Comparison of ENCODE assay signal across 8 cellular contexts in the genomic region with DNA sequence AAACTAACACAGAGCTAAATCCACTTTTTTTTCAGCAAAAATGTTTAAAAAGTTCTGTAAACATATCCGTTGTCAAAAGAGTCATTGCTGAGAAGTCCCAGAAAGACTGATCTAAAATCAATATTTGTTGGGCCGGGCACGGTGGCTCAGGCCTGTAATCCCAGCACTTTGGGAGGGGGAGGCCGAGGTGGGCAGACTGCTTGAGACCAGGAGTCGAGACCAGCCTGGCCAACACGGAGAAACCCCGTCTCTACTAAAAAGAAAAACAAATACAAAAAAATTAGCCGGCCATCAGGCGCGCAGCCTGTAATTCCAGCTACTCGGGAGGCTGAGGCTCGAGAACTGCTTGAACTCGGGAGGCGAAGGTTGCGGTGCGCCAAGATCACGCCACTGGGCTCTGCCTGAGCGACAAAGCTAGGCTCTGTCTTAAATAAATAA. TPM values are rescaled to one million over a fixed set of nuclear protein-coding genes. Genes with fewer than 3 reads are reported as not detected.
DNase-seq lines count a peak whose midpoint lies in the region; ATAC-seq and TF ChIP-seq lines count a peak whose summit lies in the region.

No MANE protein-coding gene starts in this region.

- peaks cover 39% of the 10 kb centered on the region for H3K36me3 Mint-ChIP-seq in activated CD8-positive, alpha-beta T cell treated with anti-CD3 and anti-CD28 coated beads for 36 hours (ENCODE audit: low read depth)
- peaks cover 28% of the 10 kb centered on the region for H3K36me3 Mint-ChIP-seq in activated CD8-positive, alpha-beta T cell treated with anti-CD3 and anti-CD28 coated beads, Interleukin-2, amount 10 ng/mL, durations not matched to agents 7 days and 5 days (ENCODE audit: low read depth)
- peaks cover 17% of the 10 kb centered on the region for H3K36me3 Mint-ChIP-seq in progenitor cell of endocrine pancreas (ENCODE audit: insufficient read depth)

- intact Hi-C loops in activated CD8-positive, alpha-beta T cell treated with anti-CD3 and anti-CD28 coated beads for 36 hours (cut with micrococcal nuclease): no loop called here
- intact Hi-C loops in dorsolateral prefrontal cortex (cut with DNase I): loop anchor here in 1 of 2 donors (5.0 kb wide), 2 partner anchors 95 to 280 kb away; a partner anchor contains a TSS
- intact Hi-C loops in sciatic nerve (cut with DNase I): no loop called here

- H3K4me3 ChIP-seq in dorsolateral prefrontal cortex: peak overlapping the region in 42 of 59 donors; percentile 60 to 97 (median 89)

- peaks cover 25% of the 10 kb centered on the region for H3K4me1 Mint-ChIP-seq in activated CD8-positive, alpha-beta T cell treated with anti-CD3 and anti-CD28 coated beads for 36 hours (ENCODE audit: low read depth)
- H3K4me1 Mint-ChIP-seq in activated CD8-positive, alpha-beta T cell treated with anti-CD3 and anti-CD28 coated beads, Interleukin-2, amount 10 ng/mL, durations not matched to agents 7 days and 5 days (ENCODE audit: low read depth): peaks cover 26% of the 10 kb centered on the region
- H3K4me1 Mint-ChIP-seq in progenitor cell of endocrine pancreas (ENCODE audit: low read depth): peaks cover 17% of the 10 kb centered on the region

- no peak for TF ChIP-seq CTCF in activated CD8-positive, alpha-beta T cell treated with anti-CD3 and anti-CD28 coated beads for 36 hours (IDR thresholded peaks at IDR 0.05)
- no peak for TF ChIP-seq CTCF in dorsolateral prefrontal cortex (IDR thresholded peaks at IDR 0.05 in 54 of 56, conservative IDR thresholded peaks at IDR 0.05 in 2 of 56; ENCODE audit: low read depth in 1 of 56, partially characterized antibody in 56 of 56)
- TF ChIP-seq CTCF in progenitor cell of endocrine pancreas (IDR thresholded peaks at IDR 0.05; ENCODE audit: unreplicated experiment): no peak

- no peak for ATAC-seq in activated CD8-positive, alpha-beta T cell treated with anti-CD3 and anti-CD28 coated beads for 36 hours
- no peak for ATAC-seq in activated CD8-positive, alpha-beta T cell treated with anti-CD3 and anti-CD28 coated beads, Interleukin-2, amount 10 ng/mL, durations not matched to agents 7 days and 5 days
- ATAC-seq in sciatic nerve: no peak

- no peaks in the 10 kb centered on the region for H3K27me3 Mint-ChIP-seq in activated CD8-positive, alpha-beta T cell treated with anti-CD3 and anti-CD28 coated beads for 36 hours
- H3K27me3 Mint-ChIP-seq in activated CD8-positive, alpha-beta T cell treated with anti-CD3 and anti-CD28 coated beads, Interleukin-2, amount 10 ng/mL, durations not matched to agents 7 days and 5 days (ENCODE audit: low read depth): no peaks in the 10 kb centered on the region
- H3K27me3 Mint-ChIP-seq in progenitor cell of endocrine pancreas: no peaks in the 10 kb centered on the region

- POLR2A ChIA-PET in activated CD8-positive, alpha-beta T cell treated with anti-CD3 and anti-CD28 coated beads for 36 hours (lab: Charles Lee): no interaction called here
- POLR2A ChIA-PET in activated CD8-positive, alpha-beta T cell treated with anti-CD3 and anti-CD28 coated beads, Interleukin-2, amount 10 ng/mL, durations not matched to agents 7 days and 5 days (lab: Charles Lee): no interaction called here

- no peak for DNase-seq in activated CD8-positive, alpha-beta T cell treated with anti-CD3 and anti-CD28 coated beads for 36 hours
- DNase-seq in activated CD8-positive, alpha-beta T cell treated with anti-CD3 and anti-CD28 coated beads, Interleukin-2, amount 10 ng/mL, durations not matched to agents 7 days and 5 days: no peak
- peak; percentile 12 for DNase-seq in NCI-H69 (lab: John Stamatoyannopoulos, UW)
- DNase-seq in dorsolateral prefrontal cortex: no peak
- DNase-seq in progenitor cell of endocrine pancreas (ENCODE audit: low spot score, unreplicated experiment): no peak
- DNase-seq in NK-92 treated with Interleukin-12 subunit alpha and Interleukin-12 subunit beta, amount 100 ng/mL, for 24 hours (lab: John Stamatoyannopoulos, UW): no peak
- DNase-seq in sciatic nerve (ENCODE audit: low spot score): no peak
- DNase-seq in GM19240 (ENCODE audit: insufficient read length, low spot score): no peak

- CTCF ChIA-PET in activated CD8-positive, alpha-beta T cell treated with anti-CD3 and anti-CD28 coated beads for 36 hours (lab: Charles Lee): interaction anchor here (2.0 kb wide), 1 partner anchor 12 kb away, joined by 5 read pairs; no protein-coding TSS in a partner anchor
- CTCF ChIA-PET in activated CD8-positive, alpha-beta T cell treated with anti-CD3 and anti-CD28 coated beads, Interleukin-2, amount 10 ng/mL, durations not matched to agents 7 days and 5 days (lab: Charles Lee): interaction anchor here (0.5 to 1.5 kb wide), 2 partner anchors 12 to 94 kb away, joined by 3 to 6 read pairs; no protein-coding TSS in a partner anchor

- H3K27ac ChIP-seq in dorsolateral prefrontal cortex: no peak overlapping the region

- peak overlapping the region; percentile 43 for H3K4me3 Mint-ChIP-seq in activated CD8-positive, alpha-beta T cell treated with anti-CD3 and anti-CD28 coated beads for 36 hours
- no peak overlapping the region for H3K4me3 Mint-ChIP-seq in activated CD8-positive, alpha-beta T cell treated with anti-CD3 and anti-CD28 coated beads, Interleukin-2, amount 10 ng/mL, durations not matched to agents 7 days and 5 days
- H3K4me3 Mint-ChIP-seq in progenitor cell of endocrine pancreas (ENCODE audit: low read depth): peak overlapping the region; percentile 68

- H3K27me3 ChIP-seq in dorsolateral prefrontal cortex: no peaks in the 10 kb centered on the region

- H3K9me3 Mint-ChIP-seq in activated CD8-positive, alpha-beta T cell treated with anti-CD3 and anti-CD28 coated beads for 36 hours: no peaks in the 10 kb centered on the region
- no peaks in the 10 kb centered on the region for H3K9me3 Mint-ChIP-seq in activated CD8-positive, alpha-beta T cell treated with anti-CD3 and anti-CD28 coated beads, Interleukin-2, amount 10 ng/mL, durations not matched to agents 7 days and 5 days (ENCODE audit: insufficient read depth)
- H3K9me3 Mint-ChIP-seq in progenitor cell of endocrine pancreas (ENCODE audit: low read depth): peaks cover 3% of the 10 kb centered on the region

- H3K27ac Mint-ChIP-seq in activated CD8-positive, alpha-beta T cell treated with anti-CD3 and anti-CD28 coated beads for 36 hours: no peak overlapping the region
- H3K27ac Mint-ChIP-seq in activated CD8-positive, alpha-beta T cell treated with anti-CD3 and anti-CD28 coated beads, Interleukin-2, amount 10 ng/mL, durations not matched to agents 7 days and 5 days: no peak overlapping the region
- H3K27ac Mint-ChIP-seq in progenitor cell of endocrine pancreas: peak overlapping the region; percentile 85

RNA-seq across cellular contexts. Expression of a gene that starts 1.4 kb away (rescaled TPM):
- total RNA-seq in activated CD8-positive, alpha-beta T cell treated with anti-CD3 and anti-CD28 coated beads for 36 hours: 100 to 1,000 TPM; 128 to 137 TPM
- total RNA-seq in activated CD8-positive, alpha-beta T cell treated with anti-CD3 and anti-CD28 coated beads, Interleukin-2, amount 10 ng/mL, durations not matched to agents 7 days and 5 days: 10 to 100 TPM; 71.6 to 73.1 TPM
- total RNA-seq in dorsolateral prefrontal cortex: 100 to 1,000 TPM in 41 of 120 experiments, 10 to 100 TPM in 79; 32.9 to 139 (median 93.6) TPM
- total RNA-seq in progenitor cell of endocrine pancreas: 118 and 126 TPM in 2 replicates
- 43.6 TPM for total RNA-seq in sciatic nerve
